22 cellular contexts compared by ENCODE assay signal in genomic region chr2:187869195-187869594, GRCh38.
"Had no signal": no experiment of that assay in that cellular context is flagged by ENCODE, and none has a peak within 500 bp of the region (broad histone marks: within the 10 kb centered on the region; RNA-seq: fewer than 3 reads in every experiment).

No MANE protein-coding gene starts in this region.

- H3K27me3 ChIP-seq: colonic mucosa, esophagus muscularis mucosa, left lung, testis, uterus had no signal

- H3K27ac Mint-ChIP-seq: activated naive CD4-positive, alpha-beta T cell treated with anti-CD3 and anti-CD28 coated beads for 36 hours; effector memory CD8-positive, alpha-beta T cell; naive thymus-derived CD8-positive, alpha-beta T cell had no signal

- H3K27ac ChIP-seq: colonic mucosa, dorsolateral prefrontal cortex, esophagus muscularis mucosa, left lung, testis, uterus had no signal

- H3K4me3 ChIP-seq: colonic mucosa, dorsolateral prefrontal cortex, esophagus muscularis mucosa, left lung, smooth muscle cell, testis, uterus had no signal

- ATAC-seq: effector memory CD8-positive, alpha-beta T cell; left lung; naive thymus-derived CD8-positive, alpha-beta T cell; sciatic nerve had no signal

- H3K4me3 Mint-ChIP-seq: activated naive CD4-positive, alpha-beta T cell treated with anti-CD3 and anti-CD28 coated beads for 36 hours; effector memory CD8-positive, alpha-beta T cell; naive thymus-derived CD8-positive, alpha-beta T cell had no signal

- H3K36me3 ChIP-seq: colonic mucosa, esophagus muscularis mucosa, left lung, uterus had no signal

- H3K27me3 Mint-ChIP-seq: effector memory CD8-positive, alpha-beta T cell had no signal

- H3K9me3 ChIP-seq: colonic mucosa, esophagus muscularis mucosa, left lung, testis, uterus had no signal

- H3K4me2 ChIP-seq: smooth muscle cell had no signal

- H3K4me1 ChIP-seq: colonic mucosa, esophagus muscularis mucosa, left lung, testis, uterus had no signal

- DNase-seq: activated CD4-positive, alpha-beta T cell treated with anti-CD3 and anti-CD28 coated beads for 4 hours; activated CD4-positive, alpha-beta T cell treated with anti-CD3 and anti-CD28 coated beads, Interleukin-2, amount 50 U/mL, for 48 hours; activated CD4-positive, CD25-positive, alpha-beta regulatory T cell; activated naive CD4-positive, alpha-beta T cell treated with anti-CD3 and anti-CD28 coated beads for 36 hours; activated T-cell treated with anti-CD3 and anti-CD28 coated beads, Interleukin-2, amount 50 U/mL, for 48 hours; amygdala; colonic mucosa; dorsolateral prefrontal cortex; effector memory CD8-positive, alpha-beta T cell; glutamatergic neuron; hippocampal formation; kidney glomerular epithelial cell; naive thymus-derived CD8-positive, alpha-beta T cell; stimulated activated CD4-positive, alpha-beta T cell treated with anti-CD3 and anti-CD28 coated beads, Interleukin-2, amount 100 ng/mL, for 48 hours; stimulated activated naive CD4-positive, alpha-beta T cell; testis; trophoblast cell; uterus had no signal
